ENCODE assay signal across 8 cellular contexts in the genomic region with DNA sequence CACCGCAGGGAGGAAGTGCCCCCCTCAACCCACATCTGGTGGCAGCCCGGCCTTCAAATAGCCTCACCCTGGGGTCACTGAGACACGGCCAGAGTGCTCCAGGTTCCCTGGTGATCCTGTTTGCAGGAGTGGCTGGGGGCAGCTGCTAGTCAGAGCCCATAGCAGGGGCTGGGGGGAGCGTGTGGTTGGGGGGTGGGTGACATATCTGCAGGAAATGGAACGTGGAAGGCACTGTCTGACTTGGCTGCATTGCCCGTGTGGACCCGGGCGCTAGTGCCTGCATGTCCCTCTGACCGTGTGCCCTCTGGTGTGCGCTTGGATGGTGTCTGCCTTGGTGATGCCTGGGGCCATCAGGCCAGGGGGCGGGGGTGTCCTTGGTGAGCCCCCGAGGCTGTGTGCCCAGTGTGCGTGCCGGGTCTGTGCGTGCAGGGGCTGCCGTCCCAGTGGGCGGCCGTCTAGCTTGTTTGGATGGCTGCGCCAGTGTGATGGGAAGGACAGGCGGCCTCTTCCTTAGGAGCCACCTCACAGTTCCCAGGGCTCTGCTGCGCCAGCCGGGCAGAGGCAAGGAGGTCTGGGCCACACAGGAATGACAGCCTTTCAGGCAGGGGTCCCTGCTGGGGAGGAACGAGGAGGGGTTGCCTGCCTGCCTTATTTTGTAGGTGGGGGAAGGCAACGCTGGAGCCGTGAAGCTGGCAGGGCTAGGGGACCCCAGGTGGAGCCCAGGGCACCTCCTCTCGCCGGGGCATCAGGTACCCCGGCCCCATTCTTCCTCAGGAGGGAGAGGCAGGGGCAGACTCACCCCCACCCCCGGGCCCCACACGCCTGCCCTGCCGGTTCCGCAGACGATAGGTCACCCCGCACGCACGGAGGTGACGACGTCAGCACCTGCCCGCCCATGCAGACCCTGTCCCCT. TPM values are rescaled to one million over a fixed set of nuclear protein-coding genes. Genes with fewer than 3 reads are reported as not detected.
DNase-seq lines count a peak whose midpoint lies in the region; ATAC-seq and TF ChIP-seq lines count a peak whose summit lies in the region.

No MANE protein-coding gene starts in this region.

- ATAC-seq in foreskin keratinocyte = peak; percentile 4
- peak in 1 of 4 donors; percentile 9 for ATAC-seq in psoas muscle
- ATAC-seq in HG03469 (IDR thresholded peaks at IDR 0.05; ENCODE audit: unreplicated experiment) = no peak

- no peaks in the 10 kb centered on the region for H3K36me3 ChIP-seq in psoas muscle (ENCODE audit: insufficient read depth in 1 of 2, low read depth in 1 of 2)

- intact Hi-C loops in psoas muscle (cut with DNase I) = no loop called here

- H3K27ac ChIP-seq in foreskin keratinocyte (no peak overlapping the region), psoas muscle (no peak overlapping the region)

- peak; percentile 26 for DNase-seq in NCI-H146 (lab: John Stamatoyannopoulos, UW)
- no peak for DNase-seq in NCI-H146 treated with DMSO at 0.1 percent for 48 hours (lab: John Stamatoyannopoulos, UW; ENCODE audit: unreplicated experiment)
- no peak for DNase-seq in foreskin keratinocyte
- peak in 1 of 2 donors; percentile 36 for DNase-seq in psoas muscle
- no peak for DNase-seq in stimulated activated naive CD4-positive, alpha-beta T cell treated with Interleukin-2 at 50 U/mL for 16 hours (lab: John Stamatoyannopoulos, UW)
- no peak for DNase-seq in H4 (ENCODE audit: low spot score)

- H3K4me3 ChIP-seq in WI38 (ENCODE audit: low read depth, low read length) = peak overlapping the region; percentile 64
- H3K4me3 ChIP-seq in psoas muscle = peak overlapping the region; percentile 48

- WGBS in psoas muscle, 3 donors = 16 to 30% (median 26%) methylated on average over 36 to 39 of the region's 39 CpGs

- peaks cover 23% of the 10 kb centered on the region for H3K27me3 ChIP-seq in foreskin keratinocyte
- peaks cover 0 to 20% (median 14%) of the 10 kb centered on the region in 3 donors for H3K27me3 ChIP-seq in psoas muscle (ENCODE audit: insufficient read depth in 3 of 3, low read length in 2 of 3)

- TF ChIP-seq CTCF in WI38 (IDR thresholded peaks at IDR 0.05; ENCODE audit: low read depth, low read length) (no peak), foreskin keratinocyte (conservative IDR thresholded peaks at IDR 0.05) (no peak), psoas muscle (IDR thresholded peaks at IDR 0.05) (no peak)

- H3K4me1 ChIP-seq in foreskin keratinocyte (no peaks in the 10 kb centered on the region), psoas muscle (no peaks in the 10 kb centered on the region)

- no peaks in the 10 kb centered on the region for H3K9me3 ChIP-seq in psoas muscle

RNA-seq across cellular contexts. Expression of a gene that starts 0.6 kb away (rescaled TPM):
- total RNA-seq in foreskin keratinocyte = 3.7 and 5.6 TPM in 2 replicates
- 1.6 and 2.7 TPM in 2 replicates for polyA plus RNA-seq in foreskin keratinocyte
- total RNA-seq in psoas muscle = 1 to 10 TPM; 1.7 to 6.3 (median 3.8) TPM
- polyA plus RNA-seq in psoas muscle = 10 to 100 TPM in 1 of 3 donors, 1 to 10 TPM in 2; 1.8 to 12.3 (median 2.0) TPM
- total RNA-seq in H4 (2014; rRNA removed; shearing (Covaris generic)) = 30.0 and 31.6 TPM in 2 replicates

RNA-seq across cellular contexts. Expression of a gene that starts 14.7 kb away (rescaled TPM):
- 12.5 and 13.6 TPM in 2 replicates for total RNA-seq in foreskin keratinocyte
- 8.2 and 10.4 TPM in 2 replicates for polyA plus RNA-seq in foreskin keratinocyte
- total RNA-seq in psoas muscle = 10 to 100 TPM; 11.1 to 25.0 (median 18.4) TPM
- 10 to 100 TPM; 21.0 to 35.5 (median 23.6) TPM for polyA plus RNA-seq in psoas muscle
- 15.3 and 17.7 TPM in 2 replicates for total RNA-seq in H4 (2014; rRNA removed; shearing (Covaris generic))
